ENCODE assay signal across 1 cellular context in the genomic region with DNA sequence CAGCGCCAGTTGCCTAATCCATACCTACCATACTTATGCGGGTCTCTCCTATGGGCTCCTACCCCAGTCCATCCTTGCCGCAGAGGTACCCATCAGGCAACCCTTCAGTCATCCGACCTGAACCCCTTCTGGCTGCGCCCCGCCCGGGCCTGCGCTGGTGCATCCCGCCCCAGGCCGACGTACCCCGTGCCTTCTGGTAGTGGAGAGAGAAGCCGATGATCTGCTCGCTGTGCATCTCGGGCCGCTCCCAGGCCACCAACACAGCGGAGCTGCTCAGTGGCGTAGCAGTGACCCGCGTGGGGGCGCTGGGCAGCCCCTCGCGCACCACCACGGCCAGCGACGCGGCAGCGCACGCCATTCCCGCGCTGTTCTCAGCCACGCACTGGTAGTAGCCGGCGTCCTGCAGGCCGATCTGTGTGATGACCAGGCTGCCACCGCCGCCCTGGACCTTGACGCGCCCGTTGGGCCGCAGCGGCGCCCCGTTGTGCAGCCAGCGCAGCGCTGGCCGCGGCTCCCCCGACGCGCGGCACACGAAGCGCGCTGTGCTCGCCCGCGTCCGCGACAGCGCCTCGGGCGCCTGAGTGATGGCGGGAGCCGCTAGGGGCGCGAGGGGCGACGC.
TF ChIP-seq lines count a peak whose summit lies in the region.

No MANE protein-coding gene starts in this region.

TF ChIP-seq in IMR-90, 13 proteins besides CTCF, POLR2A, EP300 and RAD21:
- TF ChIP-seq SMC3 (IDR thresholded peaks at IDR 0.05; ENCODE audit: low read depth, low read length) (no peak), RFX5 (IDR thresholded peaks at IDR 0.05; ENCODE audit: low read depth, low read length) (no peak), BHLHE40 (IDR thresholded peaks at IDR 0.05; ENCODE audit: low read depth, low read length) (no peak)
